1 cellular context compared by ENCODE assay signal in genomic region chr14:65434216-65434850, GRCh38.
TF ChIP-seq lines count a peak whose summit lies in the region.

No MANE protein-coding gene starts in this region.

TF ChIP-seq in GM12878, 131 proteins besides CTCF, POLR2A, EP300 and RAD21 (continued from another document):
- TF ChIP-seq REST (IDR thresholded peaks at IDR 0.05; ENCODE audit: low read depth, low read length) = no peak
